1 cellular context compared by ENCODE assay signal in genomic region chr13:24922390-24923304, GRCh38.
TF ChIP-seq lines count a peak whose summit lies in the region.

No MANE protein-coding gene starts in this region.

TF ChIP-seq in HEK293, 187 proteins besides CTCF, POLR2A, EP300 and RAD21 (continued from another document and continues in another):
- no peak for TF ChIP-seq ELK4 (IDR thresholded peaks at IDR 0.05; ENCODE audit: borderline replicate concordance, low read depth, low read length)
- peak; percentile 37; the same call in 1 of the 2 replicates for TF ChIP-seq ZNF2 (tag by site-specific recombination; IDR thresholded peaks at IDR 0.05)
- peak; percentile 53; the same call in 1 of the 2 replicates for TF ChIP-seq ZNF692 (tag by site-specific recombination; IDR thresholded peaks at IDR 0.05)
- TF ChIP-seq PRDM10 (tag by site-specific recombination; IDR thresholded peaks at IDR 0.05): peak; percentile 83
- TF ChIP-seq ZNF513 (tag by site-specific recombination; IDR thresholded peaks at IDR 0.05): no peak
- no peak for TF ChIP-seq ZNF274 (IDR thresholded peaks at IDR 0.05; ENCODE audit: low read length)
- no peak for TF ChIP-seq ZNF274 (tag by site-specific recombination; IDR thresholded peaks at IDR 0.05; ENCODE audit: borderline replicate concordance)
- no peak for TF ChIP-seq ZNF214 (tag by site-specific recombination; IDR thresholded peaks at IDR 0.05; ENCODE audit: borderline replicate concordance)
- TF ChIP-seq PRDM2 (tag by site-specific recombination; IDR thresholded peaks at IDR 0.05; ENCODE audit: borderline replicate concordance): no peak
- peak; percentile 97 for TF ChIP-seq KLF8 (tag by site-specific recombination; IDR thresholded peaks at IDR 0.05)
- 0 out of 2 replicates have a peak, but pooled peaks have one; percentile 52 for TF ChIP-seq PBX3 (CRISPR knock-in tag; IDR thresholded peaks at IDR 0.05)
- peak; percentile 82 for TF ChIP-seq ZNF629 (tag by site-specific recombination; IDR thresholded peaks at IDR 0.05)
- TF ChIP-seq ZNF404 (tag by site-specific recombination; IDR thresholded peaks at IDR 0.05): no peak
- TF ChIP-seq ZNF571 (tag by site-specific recombination; IDR thresholded peaks at IDR 0.05): no peak
- 0 out of 2 replicates have a peak, but pooled peaks have one; percentile 24 for TF ChIP-seq IKZF3 (tag by site-specific recombination; IDR thresholded peaks at IDR 0.05)
- TF ChIP-seq WT1 (tag by site-specific recombination; IDR thresholded peaks at IDR 0.05): peak; percentile 32; the same call in 1 of the 2 replicates
- TF ChIP-seq ZNF184 (tag by site-specific recombination; IDR thresholded peaks at IDR 0.05): no peak
- TF ChIP-seq TSHZ1 (tag by site-specific recombination; IDR thresholded peaks at IDR 0.05; ENCODE audit: borderline replicate concordance): no peak
- TF ChIP-seq ZNF548 (tag by site-specific recombination; IDR thresholded peaks at IDR 0.05): no peak
- TF ChIP-seq MYNN (tag by site-specific recombination; IDR thresholded peaks at IDR 0.05; ENCODE audit: borderline replicate concordance): no peak
- TF ChIP-seq ZNF555 (tag by site-specific recombination; conservative IDR thresholded peaks at IDR 0.05): no peak
- TF ChIP-seq SCRT1 (tag by site-specific recombination; IDR thresholded peaks at IDR 0.05; ENCODE audit: borderline replicate concordance): no peak
- no peak for TF ChIP-seq ZNF280C (tag by site-specific recombination; IDR thresholded peaks at IDR 0.05)
- TF ChIP-seq ZBTB6 (tag by site-specific recombination; IDR thresholded peaks at IDR 0.05): peak; percentile 22; the same call in 1 of the 2 replicates
- no peak for TF ChIP-seq OSR2 (tag by site-specific recombination; IDR thresholded peaks at IDR 0.05)
- no peak for TF ChIP-seq GFI1B (tag by site-specific recombination; IDR thresholded peaks at IDR 0.05)
- no peak for TF ChIP-seq ZNF292 (tag by site-specific recombination; IDR thresholded peaks at IDR 0.05; ENCODE audit: borderline replicate concordance, low read depth)
- TF ChIP-seq ZNF510 (tag by site-specific recombination; IDR thresholded peaks at IDR 0.05; ENCODE audit: insufficient replicate concordance): no peak
- TF ChIP-seq ZNF654 (tag by site-specific recombination; IDR thresholded peaks at IDR 0.05; ENCODE audit: low read depth): no peak
- peak; percentile 87 for TF ChIP-seq ZNF341 (tag by site-specific recombination; IDR thresholded peaks at IDR 0.05; ENCODE audit: low read depth)
- no peak for TF ChIP-seq ZNF175 (tag by site-specific recombination; IDR thresholded peaks at IDR 0.05)
- no peak for TF ChIP-seq ZNF19 (tag by site-specific recombination; IDR thresholded peaks at IDR 0.05; ENCODE audit: low read depth)
